ENCODE assay signal across 1 cellular context in the genomic region with DNA sequence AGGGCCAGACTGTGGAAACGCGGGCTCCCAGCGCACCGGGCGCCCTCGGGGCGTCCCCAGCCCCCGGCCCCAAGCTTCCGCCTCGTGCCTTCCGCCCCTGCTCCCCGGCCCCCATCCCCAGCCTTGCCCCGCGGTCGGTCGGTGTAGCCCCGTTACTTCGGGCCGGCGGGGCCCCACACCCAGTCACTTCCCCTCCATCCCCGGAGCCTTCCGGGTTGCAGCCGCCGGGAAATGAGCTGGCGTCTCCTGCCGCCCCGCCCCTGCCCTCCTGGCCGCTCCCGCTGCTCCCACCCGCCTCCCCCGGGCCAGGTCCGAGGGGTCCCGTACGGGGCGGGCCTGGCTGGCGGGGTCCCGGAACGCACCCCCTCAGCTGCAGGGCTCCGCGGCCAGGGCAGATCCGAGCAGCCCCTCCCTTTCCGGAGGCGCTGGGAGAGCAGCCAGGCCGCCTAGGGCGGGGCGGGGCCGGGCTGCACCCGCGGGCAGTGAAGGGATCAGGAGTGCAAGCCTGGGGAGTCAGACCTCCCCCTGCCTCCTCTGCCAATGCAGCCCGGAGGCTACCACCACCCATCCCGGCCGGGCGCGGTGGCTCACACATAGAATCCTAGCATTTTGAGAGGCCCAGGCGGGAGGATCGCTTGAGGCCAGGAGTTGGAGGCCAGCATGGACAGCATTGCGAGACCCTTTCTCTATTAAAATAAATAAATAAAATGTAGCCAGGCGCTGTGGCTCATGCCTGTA.
A peak's percentile ranks its signal among the peaks of the same experiment; 100 is the strongest.
TF ChIP-seq lines count a peak whose summit lies in the region.

No MANE protein-coding gene starts in this region.

TF ChIP-seq in SK-N-SH, 30 proteins besides CTCF, POLR2A, EP300 and RAD21 (continued from another document):
- no peak for TF ChIP-seq USF2 (IDR thresholded peaks at IDR 0.05; ENCODE audit: borderline replicate concordance, low read depth, low read length)
- peak; percentile 62 for TF ChIP-seq GABPA (IDR thresholded peaks at IDR 0.05; ENCODE audit: low read depth)
- peak; percentile 53; the same call in 1 of the 2 replicates for TF ChIP-seq TAF1 (IDR thresholded peaks at IDR 0.05; ENCODE audit: borderline replicate concordance, low read depth, low read length)
- TF ChIP-seq NFIC (IDR thresholded peaks at IDR 0.05; ENCODE audit: borderline replicate concordance), result peak; percentile 76
- TF ChIP-seq FOSL2 (IDR thresholded peaks at IDR 0.05; ENCODE audit: borderline replicate concordance, low read depth), result no peak
TF ChIP-seq in SK-N-SH: peak in this region for 8.
